1 cellular context compared by ENCODE assay signal in the genomic region with DNA sequence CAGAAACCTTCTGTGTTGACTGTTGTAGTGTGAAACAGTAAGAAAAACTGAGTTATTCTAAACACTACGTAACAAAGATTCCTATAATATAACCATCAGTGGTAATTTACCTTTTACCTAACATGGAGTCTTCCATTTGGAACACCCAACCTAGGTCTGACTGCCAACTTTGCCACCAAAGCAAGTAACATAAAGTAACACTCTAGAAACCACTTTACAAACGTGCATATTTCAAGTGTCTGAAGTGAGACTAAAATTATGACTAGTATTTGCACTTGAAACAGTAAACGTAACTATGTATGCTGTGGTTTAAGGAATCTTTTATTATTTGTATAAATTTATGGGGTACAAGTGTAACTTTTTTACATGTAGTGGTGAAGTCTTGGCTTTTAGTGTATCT.
TF ChIP-seq lines count a peak whose summit lies in the region.

No MANE protein-coding gene starts in this region.

TF ChIP-seq in GM23338, 12 proteins besides CTCF, POLR2A, EP300 and RAD21 (continued from another document):
- TF ChIP-seq, protein P1, sequence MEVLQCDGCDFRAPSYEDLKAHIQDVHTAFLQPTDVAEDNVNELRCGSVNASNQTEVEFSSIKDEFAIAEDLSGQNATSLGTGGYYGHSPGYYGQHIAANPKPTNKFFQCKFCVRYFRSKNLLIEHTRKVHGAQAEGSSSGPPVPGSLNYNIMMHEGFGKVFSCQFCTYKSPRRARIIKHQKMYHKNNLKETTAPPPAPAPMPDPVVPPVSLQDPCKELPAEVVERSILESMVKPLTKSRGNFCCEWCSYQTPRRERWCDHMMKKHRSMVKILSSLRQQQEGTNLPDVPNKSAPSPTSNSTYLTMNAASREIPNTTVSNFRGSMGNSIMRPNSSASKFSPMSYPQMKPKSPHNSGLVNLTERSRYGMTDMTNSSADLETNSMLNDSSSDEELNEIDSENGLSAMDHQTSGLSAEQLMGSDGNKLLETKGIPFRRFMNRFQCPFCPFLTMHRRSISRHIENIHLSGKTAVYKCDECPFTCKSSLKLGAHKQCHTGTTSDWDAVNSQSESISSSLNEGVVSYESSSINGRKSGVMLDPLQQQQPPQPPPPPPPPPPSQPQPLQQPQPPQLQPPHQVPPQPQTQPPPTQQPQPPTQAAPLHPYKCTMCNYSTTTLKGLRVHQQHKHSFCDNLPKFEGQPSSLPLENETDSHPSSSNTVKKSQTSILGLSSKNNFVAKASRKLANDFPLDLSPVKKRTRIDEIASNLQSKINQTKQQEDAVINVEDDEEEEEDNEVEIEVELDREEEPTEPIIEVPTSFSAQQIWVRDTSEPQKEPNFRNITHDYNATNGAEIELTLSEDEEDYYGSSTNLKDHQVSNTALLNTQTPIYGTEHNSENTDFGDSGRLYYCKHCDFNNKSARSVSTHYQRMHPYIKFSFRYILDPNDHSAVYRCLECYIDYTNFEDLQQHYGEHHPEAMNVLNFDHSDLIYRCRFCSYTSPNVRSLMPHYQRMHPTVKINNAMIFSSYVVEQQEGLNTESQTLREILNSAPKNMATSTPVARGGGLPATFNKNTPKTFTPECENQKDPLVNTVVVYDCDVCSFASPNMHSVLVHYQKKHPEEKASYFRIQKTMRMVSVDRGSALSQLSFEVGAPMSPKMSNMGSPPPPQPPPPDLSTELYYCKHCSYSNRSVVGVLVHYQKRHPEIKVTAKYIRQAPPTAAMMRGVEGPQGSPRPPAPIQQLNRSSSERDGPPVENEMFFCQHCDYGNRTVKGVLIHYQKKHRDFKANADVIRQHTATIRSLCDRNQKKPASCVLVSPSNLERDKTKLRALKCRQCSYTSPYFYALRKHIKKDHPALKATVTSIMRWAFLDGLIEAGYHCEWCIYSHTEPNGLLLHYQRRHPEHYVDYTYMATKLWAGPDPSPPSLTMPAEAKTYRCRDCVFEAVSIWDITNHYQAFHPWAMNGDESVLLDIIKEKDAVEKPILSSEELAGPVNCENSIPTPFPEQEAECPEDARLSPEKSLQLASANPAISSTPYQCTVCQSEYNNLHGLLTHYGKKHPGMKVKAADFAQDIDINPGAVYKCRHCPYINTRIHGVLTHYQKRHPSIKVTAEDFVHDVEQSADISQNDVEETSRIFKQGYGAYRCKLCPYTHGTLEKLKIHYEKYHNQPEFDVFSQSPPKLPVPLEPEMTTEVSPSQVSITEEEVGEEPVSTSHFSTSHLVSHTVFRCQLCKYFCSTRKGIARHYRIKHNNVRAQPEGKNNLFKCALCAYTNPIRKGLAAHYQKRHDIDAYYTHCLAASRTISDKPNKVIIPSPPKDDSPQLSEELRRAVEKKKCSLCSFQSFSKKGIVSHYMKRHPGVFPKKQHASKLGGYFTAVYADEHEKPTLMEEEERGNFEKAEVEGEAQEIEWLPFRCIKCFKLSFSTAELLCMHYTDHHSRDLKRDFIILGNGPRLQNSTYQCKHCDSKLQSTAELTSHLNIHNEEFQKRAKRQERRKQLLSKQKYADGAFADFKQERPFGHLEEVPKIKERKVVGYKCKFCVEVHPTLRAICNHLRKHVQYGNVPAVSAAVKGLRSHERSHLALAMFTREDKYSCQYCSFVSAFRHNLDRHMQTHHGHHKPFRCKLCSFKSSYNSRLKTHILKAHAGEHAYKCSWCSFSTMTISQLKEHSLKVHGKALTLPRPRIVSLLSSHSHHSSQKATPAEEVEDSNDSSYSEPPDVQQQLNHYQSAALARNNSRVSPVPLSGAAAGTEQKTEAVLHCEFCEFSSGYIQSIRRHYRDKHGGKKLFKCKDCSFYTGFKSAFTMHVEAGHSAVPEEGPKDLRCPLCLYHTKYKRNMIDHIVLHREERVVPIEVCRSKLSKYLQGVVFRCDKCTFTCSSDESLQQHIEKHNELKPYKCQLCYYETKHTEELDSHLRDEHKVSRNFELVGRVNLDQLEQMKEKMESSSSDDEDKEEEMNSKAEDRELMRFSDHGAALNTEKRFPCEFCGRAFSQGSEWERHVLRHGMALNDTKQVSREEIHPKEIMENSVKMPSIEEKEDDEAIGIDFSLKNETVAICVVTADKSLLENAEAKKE (CRISPR knock-in tag; IDR thresholded peaks at IDR 0.05): no peak
- TF ChIP-seq CREB1 (CRISPR knock-in tag; IDR thresholded peaks at IDR 0.05; ENCODE audit: low read depth) (no peak), JUNB (IDR thresholded peaks at IDR 0.05; ENCODE audit: unreplicated experiment) (no peak), EZH2phosphoT487 (IDR thresholded peaks at IDR 0.05; ENCODE audit: unreplicated experiment) (no peak), POLR2AphosphoS5 (IDR thresholded peaks at IDR 0.05; ENCODE audit: low read depth) (no peak), ZNF114 (CRISPR knock-in tag; IDR thresholded peaks at IDR 0.05) (no peak), STAT1 (IDR thresholded peaks at IDR 0.05; ENCODE audit: unreplicated experiment) (no peak), EZH2 (IDR thresholded peaks at IDR 0.05; ENCODE audit: low read depth, unreplicated experiment) (no peak)
- TF ChIP-seq, protein P2, sequence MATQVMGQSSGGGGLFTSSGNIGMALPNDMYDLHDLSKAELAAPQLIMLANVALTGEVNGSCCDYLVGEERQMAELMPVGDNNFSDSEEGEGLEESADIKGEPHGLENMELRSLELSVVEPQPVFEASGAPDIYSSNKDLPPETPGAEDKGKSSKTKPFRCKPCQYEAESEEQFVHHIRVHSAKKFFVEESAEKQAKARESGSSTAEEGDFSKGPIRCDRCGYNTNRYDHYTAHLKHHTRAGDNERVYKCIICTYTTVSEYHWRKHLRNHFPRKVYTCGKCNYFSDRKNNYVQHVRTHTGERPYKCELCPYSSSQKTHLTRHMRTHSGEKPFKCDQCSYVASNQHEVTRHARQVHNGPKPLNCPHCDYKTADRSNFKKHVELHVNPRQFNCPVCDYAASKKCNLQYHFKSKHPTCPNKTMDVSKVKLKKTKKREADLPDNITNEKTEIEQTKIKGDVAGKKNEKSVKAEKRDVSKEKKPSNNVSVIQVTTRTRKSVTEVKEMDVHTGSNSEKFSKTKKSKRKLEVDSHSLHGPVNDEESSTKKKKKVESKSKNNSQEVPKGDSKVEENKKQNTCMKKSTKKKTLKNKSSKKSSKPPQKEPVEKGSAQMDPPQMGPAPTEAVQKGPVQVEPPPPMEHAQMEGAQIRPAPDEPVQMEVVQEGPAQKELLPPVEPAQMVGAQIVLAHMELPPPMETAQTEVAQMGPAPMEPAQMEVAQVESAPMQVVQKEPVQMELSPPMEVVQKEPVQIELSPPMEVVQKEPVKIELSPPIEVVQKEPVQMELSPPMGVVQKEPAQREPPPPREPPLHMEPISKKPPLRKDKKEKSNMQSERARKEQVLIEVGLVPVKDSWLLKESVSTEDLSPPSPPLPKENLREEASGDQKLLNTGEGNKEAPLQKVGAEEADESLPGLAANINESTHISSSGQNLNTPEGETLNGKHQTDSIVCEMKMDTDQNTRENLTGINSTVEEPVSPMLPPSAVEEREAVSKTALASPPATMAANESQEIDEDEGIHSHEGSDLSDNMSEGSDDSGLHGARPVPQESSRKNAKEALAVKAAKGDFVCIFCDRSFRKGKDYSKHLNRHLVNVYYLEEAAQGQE (IDR thresholded peaks at IDR 0.05; ENCODE audit: unreplicated experiment): no peak
- TF ChIP-seq, protein P3, sequence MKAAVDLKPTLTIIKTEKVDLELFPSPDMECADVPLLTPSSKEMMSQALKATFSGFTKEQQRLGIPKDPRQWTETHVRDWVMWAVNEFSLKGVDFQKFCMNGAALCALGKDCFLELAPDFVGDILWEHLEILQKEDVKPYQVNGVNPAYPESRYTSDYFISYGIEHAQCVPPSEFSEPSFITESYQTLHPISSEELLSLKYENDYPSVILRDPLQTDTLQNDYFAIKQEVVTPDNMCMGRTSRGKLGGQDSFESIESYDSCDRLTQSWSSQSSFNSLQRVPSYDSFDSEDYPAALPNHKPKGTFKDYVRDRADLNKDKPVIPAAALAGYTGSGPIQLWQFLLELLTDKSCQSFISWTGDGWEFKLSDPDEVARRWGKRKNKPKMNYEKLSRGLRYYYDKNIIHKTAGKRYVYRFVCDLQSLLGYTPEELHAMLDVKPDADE (IDR thresholded peaks at IDR 0.05): no peak
TF ChIP-seq in GM23338: peak in this region for 0.
